ENCODE assay signal across 8 cellular contexts in the genomic region with DNA sequence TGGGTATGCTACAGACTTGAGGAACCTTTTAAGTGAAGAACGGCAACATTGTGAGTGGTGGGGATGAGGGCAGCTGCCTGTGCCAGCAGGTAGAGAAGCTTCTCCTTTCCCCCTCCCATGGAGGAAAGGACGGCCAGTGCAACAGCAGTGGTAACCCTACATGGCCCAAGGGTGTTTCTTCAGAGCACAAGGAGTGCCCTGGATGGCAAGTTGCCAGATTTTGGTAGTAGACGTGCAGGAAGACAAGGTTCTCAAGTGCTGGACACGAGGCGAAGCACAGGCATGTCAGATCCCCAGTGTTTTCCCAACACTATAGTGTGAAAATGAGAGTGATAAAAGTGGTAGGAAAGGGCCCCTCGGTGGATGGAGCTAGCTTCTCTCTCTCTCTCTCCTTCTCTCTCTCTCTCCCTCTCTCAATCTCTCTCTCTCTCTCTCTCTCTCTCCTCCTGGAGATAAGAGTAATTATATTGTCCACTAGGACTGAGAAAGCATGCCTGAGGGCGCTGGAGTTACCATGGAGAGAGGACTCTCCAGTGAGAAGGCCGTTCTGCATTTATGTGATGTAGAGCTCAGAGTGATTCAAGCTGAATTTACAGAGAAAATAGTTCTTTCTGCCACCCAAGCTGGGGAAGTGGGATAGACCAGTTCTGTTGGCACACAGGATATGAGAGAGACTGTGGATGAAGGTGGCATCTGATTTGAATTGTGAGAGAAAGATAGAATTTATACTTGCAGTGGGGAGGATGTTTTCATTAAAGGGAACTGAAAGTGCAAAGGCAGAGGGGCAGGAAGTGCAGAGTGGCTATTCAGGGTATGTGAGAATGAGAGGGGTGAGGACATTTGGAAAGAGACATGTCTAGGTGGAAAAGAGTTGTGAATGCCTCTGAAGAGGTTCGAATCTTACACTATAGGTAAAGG. TPM values are rescaled to one million over a fixed set of nuclear protein-coding genes. Genes with fewer than 3 reads are reported as not detected.
DNase-seq lines count a peak whose midpoint lies in the region; ATAC-seq and TF ChIP-seq lines count a peak whose summit lies in the region.

No MANE protein-coding gene starts in this region.

- no peak overlapping the region for H3K27ac Mint-ChIP-seq in T-helper 2 cell treated with Interferon-gamma antibody and Interleukin-4, amounts not matched to agents 5 μg/mL and 100 μg/mL, for 36 hours

- no peak overlapping the region for H3K4me3 Mint-ChIP-seq in T-helper 2 cell treated with Interferon-gamma antibody and Interleukin-4, amounts not matched to agents 5 μg/mL and 100 μg/mL, for 36 hours

- H3K4me1 Mint-ChIP-seq in T-helper 2 cell treated with Interferon-gamma antibody and Interleukin-4, amounts not matched to agents 5 μg/mL and 100 μg/mL, for 36 hours (ENCODE audit: low read depth): peaks cover 6% of the 10 kb centered on the region

- H3K4me3 ChIP-seq in fibroblast of the aortic adventitia (ENCODE audit: low read depth, low read length): no peak overlapping the region

- peaks cover 24% of the 10 kb centered on the region for H3K27me3 Mint-ChIP-seq in T-helper 2 cell treated with Interferon-gamma antibody and Interleukin-4, amounts not matched to agents 5 μg/mL and 100 μg/mL, for 36 hours (ENCODE audit: low read depth)

- DNase-seq in GM13976 (ENCODE audit: low spot score) (peak; percentile 25), HT1080 (ENCODE audit: low read depth) (peak; percentile 24), fibroblast of the aortic adventitia (ENCODE audit: low read depth) (peak; percentile 19), NCI-H1048 (lab: John Stamatoyannopoulos, UW) (no peak), retina (no peak)
- DNase-seq in T-helper 2 cell treated with Interferon-gamma antibody and Interleukin-4, amounts not matched to agents 5 μg/mL and 100 μg/mL, for 36 hours (ENCODE audit: low spot score): no peak
- no peak for DNase-seq in central memory CD4-positive, alpha-beta T cell

- ATAC-seq in GM21576 (IDR thresholded peaks at IDR 0.05; ENCODE audit: unreplicated experiment): peak; percentile 98

- no peaks in the 10 kb centered on the region for H3K9me3 Mint-ChIP-seq in T-helper 2 cell treated with Interferon-gamma antibody and Interleukin-4, amounts not matched to agents 5 μg/mL and 100 μg/mL, for 36 hours

- H3K36me3 Mint-ChIP-seq in T-helper 2 cell treated with Interferon-gamma antibody and Interleukin-4, amounts not matched to agents 5 μg/mL and 100 μg/mL, for 36 hours (ENCODE audit: low read depth): no peaks in the 10 kb centered on the region

- no peak for TF ChIP-seq CTCF in GM13976 (IDR thresholded peaks at IDR 0.05; ENCODE audit: borderline replicate concordance, control extremely low read depth, extremely low read depth, insufficient read depth, missing control alignments)
- no peak for TF ChIP-seq CTCF in fibroblast of the aortic adventitia (IDR thresholded peaks at IDR 0.05; ENCODE audit: insufficient read depth, low read length)

- in situ Hi-C loops in GM13976 (cut with MboI; ENCODE audit: low sequenced_read_pairs, unreplicated experiment): no loop called here

RNA-seq across cellular contexts. Expression of a gene that starts 25.6 kb away (rescaled TPM):
- 1.5 and 2.8 TPM in 2 replicates for total RNA-seq in HT1080 (2014; rRNA removed; shearing (Covaris generic))
- 0.94 and 1.1 TPM in 2 replicates for polyA plus RNA-seq in HT1080 (2015; cell fraction: cytosol; rRNA removed)
- polyA plus RNA-seq in HT1080 (2015; cell fraction: nucleus; rRNA removed): 2.1 and 2.2 TPM in 2 replicates
- 0.45 and 0.49 TPM in 2 replicates for total RNA-seq in fibroblast of the aortic adventitia (ENCODE audit: low replicate concordance)

Comparison
In these comparisons a context has a peak if more than half of its experiments do, and no peak if none do; other contexts are left out.
1. DNase-seq: peak in GM13976 (single experiment), HT1080 (single experiment) and fibroblast of the aortic adventitia (single experiment); none in T-helper 2 cell treated with Interferon-gamma antibody and Interleukin-4, amounts not matched to agents 5 μg/mL and 100 μg/mL, for 36 hours (single experiment), central memory CD4-positive, alpha-beta T cell (single experiment), NCI-H1048 (single experiment) and retina (single experiment).